1 cellular context compared by ENCODE assay signal in genomic region chr10:30028006-30028441, GRCh38.
TF ChIP-seq lines count a peak whose summit lies in the region.

No MANE protein-coding gene starts in this region.

TF ChIP-seq in IMR-90, 13 proteins besides CTCF, POLR2A, EP300 and RAD21:
- TF ChIP-seq ELK1 (IDR thresholded peaks at IDR 0.05; ENCODE audit: borderline replicate concordance, low read depth, low read length) (no peak), MXI1 (IDR thresholded peaks at IDR 0.05; ENCODE audit: borderline replicate concordance, low read depth, low read length) (no peak), RFX5 (IDR thresholded peaks at IDR 0.05; ENCODE audit: low read depth, low read length) (no peak), CHD1 (IDR thresholded peaks at IDR 0.05; ENCODE audit: low read depth, low read length) (no peak), BHLHE40 (IDR thresholded peaks at IDR 0.05; ENCODE audit: low read depth, low read length) (no peak), FOS (IDR thresholded peaks at IDR 0.05; ENCODE audit: low read depth, low read length) (no peak), RCOR1 (IDR thresholded peaks at IDR 0.05; ENCODE audit: insufficient replicate concordance, low read length) (no peak), USF2 (IDR thresholded peaks at IDR 0.05; ENCODE audit: low read depth, low read length) (no peak)
TF ChIP-seq in IMR-90: peak in this region for 0.
